Comparison of ENCODE assay signal across 8 cellular contexts in genomic region chr19:49497790-49498106, GRCh38. TPM values are rescaled to one million over a fixed set of nuclear protein-coding genes. Genes with fewer than 3 reads are reported as not detected.
DNase-seq lines count a peak whose midpoint lies in the region; TF ChIP-seq lines count a peak whose summit lies in the region.

No MANE protein-coding gene starts in this region.

- intact Hi-C loops in activated CD4-positive, alpha-beta T cell treated with anti-CD3 and anti-CD28 coated beads, Interleukin-2, amount 10 ng/mL, durations not matched to agents 24 days and 14 days (cut with micrococcal nuclease) = loop anchor here (2.0 kb wide), 2 partner anchors 45 to 179 kb away; partner anchors contain the start of genes ALDH16A1 and PRMT1
- intact Hi-C loops in activated T-helper 2 cell treated with anti-CD3 and anti-CD28 coated beads, Interferon-gamma antibody, Interleukin-2, Interleukin-4, amounts not matched to agents 10 μg/mL and 5 μg/mL and 100 μg/mL, durations not matched to agents 14 hours and 24 hours and 36 hours (cut with micrococcal nuclease) = loop anchor here (2.0 to 5.0 kb wide), 2 partner anchors 45 to 179 kb away; partner anchors contain the start of genes ALDH16A1, PIH1D1 and PRMT1

- peak overlapping the region; percentile 98 for H3K4me3 Mint-ChIP-seq in activated CD4-positive, alpha-beta T cell treated with anti-CD3 and anti-CD28 coated beads, Interleukin-2, amount 10 ng/mL, durations not matched to agents 24 days and 14 days
- peak overlapping the region; percentile 98 for H3K4me3 Mint-ChIP-seq in activated T-helper 2 cell treated with anti-CD3 and anti-CD28 coated beads, Interferon-gamma antibody, Interleukin-2, Interleukin-4, amounts not matched to agents 10 μg/mL and 5 μg/mL and 100 μg/mL, durations not matched to agents 14 hours and 24 hours and 36 hours (ENCODE audit: low read depth)

- H3K27me3 Mint-ChIP-seq in activated CD4-positive, alpha-beta T cell treated with anti-CD3 and anti-CD28 coated beads, Interleukin-2, amount 10 ng/mL, durations not matched to agents 24 days and 14 days = no peaks in the 10 kb centered on the region
- H3K27me3 Mint-ChIP-seq in activated T-helper 2 cell treated with anti-CD3 and anti-CD28 coated beads, Interferon-gamma antibody, Interleukin-2, Interleukin-4, amounts not matched to agents 10 μg/mL and 5 μg/mL and 100 μg/mL, durations not matched to agents 14 hours and 24 hours and 36 hours (ENCODE audit: low read depth) = no peaks in the 10 kb centered on the region

- no peak for TF ChIP-seq EP300 in suprapubic skin (IDR thresholded peaks at IDR 0.05)

- peaks cover 53% of the 10 kb centered on the region for H3K4me1 ChIP-seq in suprapubic skin

- peaks cover 57% of the 10 kb centered on the region for H3K4me1 Mint-ChIP-seq in activated CD4-positive, alpha-beta T cell treated with anti-CD3 and anti-CD28 coated beads, Interleukin-2, amount 10 ng/mL, durations not matched to agents 24 days and 14 days
- H3K4me1 Mint-ChIP-seq in activated T-helper 2 cell treated with anti-CD3 and anti-CD28 coated beads, Interferon-gamma antibody, Interleukin-2, Interleukin-4, amounts not matched to agents 10 μg/mL and 5 μg/mL and 100 μg/mL, durations not matched to agents 14 hours and 24 hours and 36 hours (ENCODE audit: low read depth) = peaks cover 44% of the 10 kb centered on the region

- WGBS in suprapubic skin = 73% methylated on average over 12 of the region's 12 CpGs

- peak; percentile 73 for DNase-seq in activated CD4-positive, alpha-beta T cell treated with anti-CD3 and anti-CD28 coated beads, Interleukin-2, amount 10 ng/mL, durations not matched to agents 24 days and 14 days
- no peak for DNase-seq in activated CD4-positive, alpha-beta T cell treated with anti-CD3 and anti-CD28 coated beads for 48 hours
- no peak for DNase-seq in activated T-helper 2 cell treated with anti-CD3 and anti-CD28 coated beads, Interferon-gamma antibody, Interleukin-2, Interleukin-4, amounts not matched to agents 10 μg/mL and 5 μg/mL and 100 μg/mL, durations not matched to agents 14 hours and 24 hours and 36 hours (ENCODE audit: low spot score)
- no peak for DNase-seq in suprapubic skin (ENCODE audit: low spot score in 2 of 2)
- DNase-seq in SKM-1 treated with dmso at 0.1 percent for 144 hours (lab: John Stamatoyannopoulos, UW; ENCODE audit: unreplicated experiment) = no peak
- no peak for DNase-seq in activated gamma-delta T cell (lab: John Stamatoyannopoulos, UW)
- no peak for DNase-seq in OCI-M2 (lab: John Stamatoyannopoulos, UW; ENCODE audit: unreplicated experiment)

- no peaks in the 10 kb centered on the region for H3K27me3 ChIP-seq in suprapubic skin

- peaks cover 50% of the 10 kb centered on the region for H3K36me3 Mint-ChIP-seq in activated CD4-positive, alpha-beta T cell treated with anti-CD3 and anti-CD28 coated beads, Interleukin-2, amount 10 ng/mL, durations not matched to agents 24 days and 14 days (ENCODE audit: low read depth)
- H3K36me3 Mint-ChIP-seq in activated T-helper 2 cell treated with anti-CD3 and anti-CD28 coated beads, Interferon-gamma antibody, Interleukin-2, Interleukin-4, amounts not matched to agents 10 μg/mL and 5 μg/mL and 100 μg/mL, durations not matched to agents 14 hours and 24 hours and 36 hours (ENCODE audit: low read depth) = peaks cover 49% of the 10 kb centered on the region

- H3K27ac Mint-ChIP-seq in activated CD4-positive, alpha-beta T cell treated with anti-CD3 and anti-CD28 coated beads, Interleukin-2, amount 10 ng/mL, durations not matched to agents 24 days and 14 days = peak overlapping the region; percentile 99
- peak overlapping the region; percentile 94 for H3K27ac Mint-ChIP-seq in activated T-helper 2 cell treated with anti-CD3 and anti-CD28 coated beads, Interferon-gamma antibody, Interleukin-2, Interleukin-4, amounts not matched to agents 10 μg/mL and 5 μg/mL and 100 μg/mL, durations not matched to agents 14 hours and 24 hours and 36 hours

- TF ChIP-seq POLR2A in suprapubic skin (IDR thresholded peaks at IDR 0.05) = no peak

- no peak for TF ChIP-seq CTCF in suprapubic skin (IDR thresholded peaks at IDR 0.05)

- H3K9me3 Mint-ChIP-seq in activated CD4-positive, alpha-beta T cell treated with anti-CD3 and anti-CD28 coated beads, Interleukin-2, amount 10 ng/mL, durations not matched to agents 24 days and 14 days = no peaks in the 10 kb centered on the region
- H3K9me3 Mint-ChIP-seq in activated T-helper 2 cell treated with anti-CD3 and anti-CD28 coated beads, Interferon-gamma antibody, Interleukin-2, Interleukin-4, amounts not matched to agents 10 μg/mL and 5 μg/mL and 100 μg/mL, durations not matched to agents 14 hours and 24 hours and 36 hours = no peaks in the 10 kb centered on the region

- H3K27ac ChIP-seq in suprapubic skin = no peak overlapping the region

- H3K9me3 ChIP-seq in iPS-18c (ENCODE audit: control insufficient read depth, insufficient read depth, low read length) = no peaks in the 10 kb centered on the region
- no peaks in the 10 kb centered on the region for H3K9me3 ChIP-seq in suprapubic skin

- H3K4me3 ChIP-seq in iPS-18c (ENCODE audit: insufficient read depth, low read depth, low read length) = peak overlapping the region; percentile 73
- peak overlapping the region; percentile 75 for H3K4me3 ChIP-seq in suprapubic skin

- H3K36me3 ChIP-seq in suprapubic skin = peaks cover 30% of the 10 kb centered on the region

RNA-seq across cellular contexts. Expression of gene RPS11, which starts 1.5 kb away (rescaled TPM):
- 2,059 and 2,078 TPM in 2 replicates for total RNA-seq in activated CD4-positive, alpha-beta T cell treated with anti-CD3 and anti-CD28 coated beads, Interleukin-2, amount 10 ng/mL, durations not matched to agents 24 days and 14 days
- total RNA-seq in activated T-helper 2 cell treated with anti-CD3 and anti-CD28 coated beads, Interferon-gamma antibody, Interleukin-2, Interleukin-4, amounts not matched to agents 10 μg/mL and 5 μg/mL and 100 μg/mL, durations not matched to agents 14 hours and 24 hours and 36 hours = 2,145 and 2,173 TPM in 2 replicates
- 1,000 to 10,000 TPM; 3,049 to 5,024 (median 4,623) TPM for total RNA-seq in suprapubic skin

RNA-seq across cellular contexts. Expression of gene RPL13A, which starts 10.3 kb away (rescaled TPM):
- 3,031 and 3,032 TPM in 2 replicates for total RNA-seq in activated CD4-positive, alpha-beta T cell treated with anti-CD3 and anti-CD28 coated beads, Interleukin-2, amount 10 ng/mL, durations not matched to agents 24 days and 14 days
- 3,221 and 3,346 TPM in 2 replicates for total RNA-seq in activated T-helper 2 cell treated with anti-CD3 and anti-CD28 coated beads, Interferon-gamma antibody, Interleukin-2, Interleukin-4, amounts not matched to agents 10 μg/mL and 5 μg/mL and 100 μg/mL, durations not matched to agents 14 hours and 24 hours and 36 hours
- total RNA-seq in suprapubic skin = 1,000 to 10,000 TPM; 2,613 to 5,154 (median 4,451) TPM

RNA-seq across cellular contexts. Expression of gene FCGRT, which starts 14.7 kb away (rescaled TPM):
- 0.99 and 1.1 TPM in 2 replicates for total RNA-seq in activated CD4-positive, alpha-beta T cell treated with anti-CD3 and anti-CD28 coated beads, Interleukin-2, amount 10 ng/mL, durations not matched to agents 24 days and 14 days
- 1.8 and 2.2 TPM in 2 replicates for total RNA-seq in activated T-helper 2 cell treated with anti-CD3 and anti-CD28 coated beads, Interferon-gamma antibody, Interleukin-2, Interleukin-4, amounts not matched to agents 10 μg/mL and 5 μg/mL and 100 μg/mL, durations not matched to agents 14 hours and 24 hours and 36 hours
- 100 to 1,000 TPM in 3 of 4 donors, 10 to 100 TPM in 1; 96.2 to 136 (median 112) TPM for total RNA-seq in suprapubic skin

RNA-seq across cellular contexts. Expression of gene FLT3LG, which starts 23.7 kb away (rescaled TPM):
- 51.8 and 57.6 TPM in 2 replicates for total RNA-seq in activated CD4-positive, alpha-beta T cell treated with anti-CD3 and anti-CD28 coated beads, Interleukin-2, amount 10 ng/mL, durations not matched to agents 24 days and 14 days
- 49.3 and 57.9 TPM in 2 replicates for total RNA-seq in activated T-helper 2 cell treated with anti-CD3 and anti-CD28 coated beads, Interferon-gamma antibody, Interleukin-2, Interleukin-4, amounts not matched to agents 10 μg/mL and 5 μg/mL and 100 μg/mL, durations not matched to agents 14 hours and 24 hours and 36 hours
- 1 to 10 TPM; 1.2 to 4.9 (median 4.4) TPM for total RNA-seq in suprapubic skin

RNA-seq across cellular contexts. Expression of gene RCN3, which starts 30.1 kb away (rescaled TPM):
- total RNA-seq in activated CD4-positive, alpha-beta T cell treated with anti-CD3 and anti-CD28 coated beads, Interleukin-2, amount 10 ng/mL, durations not matched to agents 24 days and 14 days = 2.0 and 4.3 TPM in 2 replicates
- 3.2 and 3.8 TPM in 2 replicates for total RNA-seq in activated T-helper 2 cell treated with anti-CD3 and anti-CD28 coated beads, Interferon-gamma antibody, Interleukin-2, Interleukin-4, amounts not matched to agents 10 μg/mL and 5 μg/mL and 100 μg/mL, durations not matched to agents 14 hours and 24 hours and 36 hours
- 10 to 100 TPM in 2 of 4 donors, 1 to 10 TPM in 2; 4.9 to 18.8 (median 9.0) TPM for total RNA-seq in suprapubic skin

Comparison
In these comparisons a context has a peak if more than half of its experiments do, and no peak if none do; other contexts are left out.
1. RNA of gene FCGRT, which starts 14.7 kb away (total RNA-seq): 96.2 to 136 TPM in suprapubic skin; 1.8 to 2.2 TPM in activated T-helper 2 cell treated with anti-CD3 and anti-CD28 coated beads, Interferon-gamma antibody, Interleukin-2, Interleukin-4, amounts not matched to agents 10 μg/mL and 5 μg/mL and 100 μg/mL, durations not matched to agents 14 hours and 24 hours and 36 hours and 0.99 to 1.1 TPM in activated CD4-positive, alpha-beta T cell treated with anti-CD3 and anti-CD28 coated beads, Interleukin-2, amount 10 ng/mL, durations not matched to agents 24 days and 14 days; every median in the first group is over 10 times any median in the second.